1 cellular context compared by ENCODE assay signal in the genomic region with DNA sequence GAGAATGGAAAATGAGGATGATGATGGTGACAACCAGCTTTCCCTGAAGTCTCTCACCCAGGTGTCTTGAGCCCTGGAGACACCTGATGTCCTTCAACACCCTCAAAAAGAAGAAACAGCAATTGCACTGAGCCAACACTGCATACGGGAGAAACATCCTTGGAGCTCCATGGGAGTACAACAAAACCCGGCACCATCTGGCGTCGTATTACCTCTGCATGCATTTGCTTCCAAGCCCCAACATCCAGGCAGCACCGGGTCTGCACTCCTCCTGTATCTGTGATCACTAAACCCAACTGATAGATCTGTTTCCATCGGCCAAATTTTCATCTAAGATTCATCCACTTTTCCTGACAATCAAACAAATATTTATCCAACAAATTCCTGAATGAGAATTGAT.
TF ChIP-seq lines count a peak whose summit lies in the region.

No MANE protein-coding gene starts in this region.

TF ChIP-seq in IMR-90, 13 proteins besides CTCF, POLR2A, EP300 and RAD21:
- TF ChIP-seq USF2 (IDR thresholded peaks at IDR 0.05; ENCODE audit: low read depth, low read length), result no peak
- no peak for TF ChIP-seq ELK1 (IDR thresholded peaks at IDR 0.05; ENCODE audit: borderline replicate concordance, low read depth, low read length)
- TF ChIP-seq SMC3 (IDR thresholded peaks at IDR 0.05; ENCODE audit: low read depth, low read length), result no peak
- TF ChIP-seq MXI1 (IDR thresholded peaks at IDR 0.05; ENCODE audit: borderline replicate concordance, low read depth, low read length), result no peak
- no peak for TF ChIP-seq BHLHE40 (IDR thresholded peaks at IDR 0.05; ENCODE audit: low read depth, low read length)
- no peak for TF ChIP-seq RFX5 (IDR thresholded peaks at IDR 0.05; ENCODE audit: low read depth, low read length)
- TF ChIP-seq CHD1 (IDR thresholded peaks at IDR 0.05; ENCODE audit: low read depth, low read length), result no peak
- no peak for TF ChIP-seq NFE2L2 (IDR thresholded peaks at IDR 0.05; ENCODE audit: low read depth, low read length)
- no peak for TF ChIP-seq MAFK (IDR thresholded peaks at IDR 0.05; ENCODE audit: low read depth, low read length)
- TF ChIP-seq MAZ (IDR thresholded peaks at IDR 0.05; ENCODE audit: borderline replicate concordance, low read depth, low read length), result no peak
- no peak for TF ChIP-seq CEBPB (IDR thresholded peaks at IDR 0.05; ENCODE audit: low read depth, low read length)
- TF ChIP-seq FOS (IDR thresholded peaks at IDR 0.05; ENCODE audit: low read depth, low read length), result no peak
- TF ChIP-seq RCOR1 (IDR thresholded peaks at IDR 0.05; ENCODE audit: insufficient replicate concordance, low read length), result no peak
